8 cellular contexts compared by ENCODE assay signal in genomic region chr5:40796487-40796889, GRCh38. TPM values are rescaled to one million over a fixed set of nuclear protein-coding genes. Genes with fewer than 3 reads are reported as not detected.
DNase-seq lines count a peak whose midpoint lies in the region; ATAC-seq, FAIRE-seq and TF ChIP-seq lines count a peak whose summit lies in the region.

No MANE protein-coding gene starts in this region.

- H3K23me2 ChIP-seq in H9 (ENCODE audit: insufficient read length, low read depth, low read length, poor library complexity, severe bottlenecking): peaks cover 9% of the 10 kb centered on the region

- no peak overlapping the region for H2BK120ac ChIP-seq in H9 (ENCODE audit: low read depth, low read length, poor library complexity, severe bottlenecking)

- WGBS in H9 (ENCODE audit: extremely low coverage, insufficient read length, low lambda C conversion rate): no CpG with 5 or more reads among the region's 3 CpGs
- WGBS in small intestine, 3 donors: 8 to 20% (median 14%) methylated on average over 3 of the region's 3 CpGs

- H3K9me3 Mint-ChIP-seq in H9: peaks cover 0 to 2% of the 10 kb centered on the region in 2 experiments; a peak in 1 of 5 replicates
- peaks cover 7% of the 10 kb centered on the region for H3K9me3 Mint-ChIP-seq in glutamatergic neuron (ENCODE audit: unreplicated experiment)

- no peaks in the 10 kb centered on the region for H3K79me1 ChIP-seq in H9 (ENCODE audit: insufficient read depth, low read depth, low read length, poor library complexity, severe bottlenecking)

- H2BK15ac ChIP-seq in H9 (ENCODE audit: low read depth, low read length): no peak overlapping the region

- H4K20me1 ChIP-seq in H9 (ENCODE audit: control insufficient read depth, insufficient read depth, insufficient read length): no peaks in the 10 kb centered on the region

- no peak overlapping the region for H3T11ph ChIP-seq in H9 (ENCODE audit: low read length)

- no peak overlapping the region for H2BK20ac ChIP-seq in H9 (ENCODE audit: low read depth, low read length, poor library complexity, severe bottlenecking)

- peak overlapping the region; percentile 83 for H3K4me2 ChIP-seq in H9 (ENCODE audit: insufficient read depth, insufficient read length, low read length)

- H3K14ac ChIP-seq in H9 (ENCODE audit: insufficient read depth, low read length): no peak overlapping the region

- H4K91ac ChIP-seq in H9 (ENCODE audit: insufficient read length, low read depth, low read length): no peak overlapping the region

- H3K4me1 Mint-ChIP-seq in H9: peaks cover 12 to 24% of the 10 kb centered on the region in 2 experiments
- peaks cover 7% of the 10 kb centered on the region for H3K4me1 Mint-ChIP-seq in glutamatergic neuron (ENCODE audit: low read depth, unreplicated experiment)

- H3K9me3 ChIP-seq in H9 (ENCODE audit: control insufficient read depth, low read depth, low read length) (no peaks in the 10 kb centered on the region), small intestine (ENCODE audit: control insufficient read depth, low read depth) (no peaks in the 10 kb centered on the region)

- FAIRE-seq in small intestine (lab: Jason Lieb, UNC): no peak

- peak overlapping the region; percentile 90 to 93 for H3K4me3 Mint-ChIP-seq in H9
- H3K4me3 Mint-ChIP-seq in glutamatergic neuron (ENCODE audit: unreplicated experiment): peak overlapping the region; percentile 57

- no peak overlapping the region for H3K4ac ChIP-seq in H9 (ENCODE audit: low read depth, low read length)

- H3K18ac ChIP-seq in H9 (ENCODE audit: insufficient read length, low read depth, low read length): no peak overlapping the region

- H3K27me3 Mint-ChIP-seq in H9 (ENCODE audit: low read depth) (0 out of 2 replicates have a peak, but pooled peaks cover 6% of the 10 kb centered on the region), glutamatergic neuron (ENCODE audit: unreplicated experiment) (peaks cover 7% of the 10 kb centered on the region)

- no peak for ATAC-seq in GM21529 (IDR thresholded peaks at IDR 0.05; ENCODE audit: unreplicated experiment)
- no peak for ATAC-seq in GM18498 (IDR thresholded peaks at IDR 0.05; ENCODE audit: unreplicated experiment)
- ATAC-seq in HG02852 (IDR thresholded peaks at IDR 0.05; ENCODE audit: unreplicated experiment): no peak

- H3K36me3 Mint-ChIP-seq in H9 (ENCODE audit: insufficient read depth in 1 of 3, low read depth in 3 of 3) (peaks cover 9 to 17% (median 15%) of the 10 kb centered on the region in 3 experiments), glutamatergic neuron (ENCODE audit: unreplicated experiment) (peaks cover 5% of the 10 kb centered on the region)

- no peaks in the 10 kb centered on the region for H3K36me3 ChIP-seq in small intestine (ENCODE audit: control insufficient read depth in 2 of 2, insufficient read depth in 2 of 2, low read length in 2 of 2)

- no peak overlapping the region for H4K5ac ChIP-seq in H9 (ENCODE audit: insufficient read length, low read depth, low read length)

- H3K79me2 ChIP-seq in H9 (ENCODE audit: insufficient read depth, low read length): peaks cover 34% of the 10 kb centered on the region; the same call in 1 of the 2 replicates

- no peak overlapping the region for H3K56ac ChIP-seq in H9 (ENCODE audit: insufficient read length, low read depth, low read length)

- H3K23ac ChIP-seq in H9 (ENCODE audit: insufficient read length, low read depth, low read length): no peak overlapping the region

- no peak overlapping the region for H2BK5ac ChIP-seq in H9 (ENCODE audit: insufficient read length, low read length)

- no peaks in the 10 kb centered on the region for H3K27me3 ChIP-seq in H9 (ENCODE audit: insufficient read depth, low read length)
- H3K27me3 ChIP-seq in small intestine (ENCODE audit: control insufficient read depth in 2 of 2, insufficient read depth in 2 of 2, low read length in 2 of 2): no peaks in the 10 kb centered on the region

- H3K27ac Mint-ChIP-seq in H9 (no peak overlapping the region), glutamatergic neuron (ENCODE audit: unreplicated experiment) (no peak overlapping the region)

- DNase-seq in H9: no peak
- DNase-seq in SKM-1 treated with dmso at 0.1 percent for 144 hours (lab: John Stamatoyannopoulos, UW; ENCODE audit: unreplicated experiment): peak; percentile 59
- no peak for DNase-seq in glutamatergic neuron
- peak; percentile 52 for DNase-seq in small intestine
- no peak for DNase-seq in epidermal melanocyte (ENCODE audit: insufficient read length, low spot score)

- H3K4me1 ChIP-seq in H9 (ENCODE audit: insufficient read depth, low read length) (no peaks in the 10 kb centered on the region; the same call in 1 of the 2 replicates), small intestine (ENCODE audit: control insufficient read depth in 2 of 2, insufficient read depth in 1 of 2, low read depth in 1 of 2, low read length in 1 of 2) (peaks cover 2 to 9% of the 10 kb centered on the region in 2 donors)

- H2AFZ ChIP-seq in H9 (ENCODE audit: low read length): no peak overlapping the region

- no peak overlapping the region for H2AK5ac ChIP-seq in H9 (ENCODE audit: insufficient read length, low read length)

- no peak for TF ChIP-seq CTCF in H9 (conservative IDR thresholded peaks at IDR 0.05)
- no peak for TF ChIP-seq CTCF in glutamatergic neuron (IDR thresholded peaks at IDR 0.05; ENCODE audit: partially characterized antibody, unreplicated experiment)

- H4K8ac ChIP-seq in H9 (replicated peaks; ENCODE audit: insufficient read length, low read depth, low read length): no peak overlapping the region

- H3K27ac ChIP-seq in H9 (ENCODE audit: insufficient read length, low read depth, low read length): no peak overlapping the region
- peak overlapping the region in 1 of 2 donors; percentile 34 for H3K27ac ChIP-seq in small intestine (ENCODE audit: low read depth in 1 of 2, low read length in 1 of 2)

- H3K4me3 ChIP-seq in small intestine (ENCODE audit: low read depth in 1 of 2, low read length in 2 of 2): peak overlapping the region in 1 of 2 donors; percentile 96

- no peak overlapping the region for H3K9ac ChIP-seq in H9 (ENCODE audit: extremely low read depth, insufficient read length, low read length)

- no peak overlapping the region for H2BK12ac ChIP-seq in H9 (ENCODE audit: insufficient read length, low read depth, low read length)

RNA-seq across cellular contexts. Expression of gene PRKAA1, which starts 1.7 kb away (rescaled TPM):
- 28.8 and 29.1 TPM in 2 replicates for total RNA-seq in H9 (2021)
- total RNA-seq in glutamatergic neuron (ENCODE audit: unreplicated experiment): 49.0 TPM
- polyA plus RNA-seq in small intestine: 10 to 100 TPM; 22.7 to 34.9 (median 25.9) TPM

RNA-seq across cellular contexts. Expression of gene RPL37, which starts 38.5 kb away (rescaled TPM):
- 1,726 and 1,735 TPM in 2 replicates for total RNA-seq in H9 (2021)
- total RNA-seq in glutamatergic neuron (ENCODE audit: unreplicated experiment): 840 TPM
- 1,000 to 10,000 TPM; 1,027 to 1,895 (median 1,818) TPM for polyA plus RNA-seq in small intestine

RNA-seq across cellular contexts. Expression of gene TTC33, which starts 40.7 kb away (rescaled TPM):
- total RNA-seq in H9 (2021): 7.2 and 7.3 TPM in 2 replicates
- total RNA-seq in glutamatergic neuron (ENCODE audit: unreplicated experiment): 11.7 TPM
- 1 to 10 TPM; 8.0 to 9.4 (median 8.4) TPM for polyA plus RNA-seq in small intestine

RNA-seq across cellular contexts. Expression of gene CARD6, which starts 44.7 kb away (rescaled TPM):
- total RNA-seq in H9 (2021) (0.22 and 0.35 TPM in 2 replicates), glutamatergic neuron (ENCODE audit: unreplicated experiment) (not detected)
- 1 to 10 TPM; 5.1 to 8.8 (median 8.5) TPM for polyA plus RNA-seq in small intestine

Comparison
In these comparisons a context has a peak if more than half of its experiments do, and no peak if none do; other contexts are left out.
1. DNase-seq: peak in SKM-1 treated with dmso at 0.1 percent for 144 hours (single experiment) and small intestine (single experiment); none in H9 (single experiment), glutamatergic neuron (single experiment) and epidermal melanocyte (single experiment).